Comparison of ENCODE assay signal across 1 cellular context in the genomic region with DNA sequence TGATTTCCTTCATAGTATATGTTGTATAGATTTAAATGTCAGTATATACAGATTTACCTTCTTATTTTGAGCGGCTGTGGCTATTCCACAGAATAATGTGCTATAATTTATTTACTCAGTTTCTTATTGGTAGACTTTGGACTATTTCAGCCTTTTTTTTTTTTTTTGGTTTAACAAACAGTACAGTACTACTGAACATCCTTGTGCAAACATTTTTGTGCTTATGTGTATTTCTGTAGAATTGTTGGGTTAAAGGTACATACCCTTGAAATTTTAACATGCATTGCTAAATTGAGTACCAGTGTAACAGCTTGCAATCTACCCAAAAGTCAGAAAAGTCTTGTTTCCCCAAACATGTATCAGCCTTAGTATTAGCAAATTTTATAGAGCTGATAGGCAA.
A peak's percentile ranks its signal among the peaks of the same experiment; 100 is the strongest.
TF ChIP-seq lines count a peak whose summit lies in the region.

No MANE protein-coding gene starts in this region.

TF ChIP-seq in HepG2, 621 proteins besides CTCF, POLR2A, EP300 and RAD21 (continued from another document):
- TF ChIP-seq, protein P1, sequence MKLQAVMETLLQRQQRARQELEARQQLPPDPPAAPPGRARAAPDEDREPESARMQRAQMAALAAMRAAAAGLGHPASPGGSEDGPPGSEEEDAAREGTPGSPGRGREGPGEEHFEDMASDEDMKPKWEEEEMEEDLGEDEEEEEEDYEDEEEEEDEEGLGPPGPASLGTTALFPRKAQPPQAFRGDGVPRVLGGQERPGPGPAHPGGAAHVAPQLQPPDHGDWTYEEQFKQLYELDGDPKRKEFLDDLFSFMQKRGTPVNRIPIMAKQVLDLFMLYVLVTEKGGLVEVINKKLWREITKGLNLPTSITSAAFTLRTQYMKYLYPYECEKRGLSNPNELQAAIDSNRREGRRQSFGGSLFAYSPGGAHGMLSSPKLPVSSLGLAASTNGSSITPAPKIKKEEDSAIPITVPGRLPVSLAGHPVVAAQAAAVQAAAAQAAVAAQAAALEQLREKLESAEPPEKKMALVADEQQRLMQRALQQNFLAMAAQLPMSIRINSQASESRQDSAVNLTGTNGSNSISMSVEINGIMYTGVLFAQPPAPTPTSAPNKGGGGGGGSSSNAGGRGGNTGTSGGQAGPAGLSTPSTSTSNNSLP (IDR thresholded peaks at IDR 0.05; ENCODE audit: low read depth, low read length) = 0 out of 2 replicates have a peak, but pooled peaks have one; percentile 16
- TF ChIP-seq, protein P2, sequence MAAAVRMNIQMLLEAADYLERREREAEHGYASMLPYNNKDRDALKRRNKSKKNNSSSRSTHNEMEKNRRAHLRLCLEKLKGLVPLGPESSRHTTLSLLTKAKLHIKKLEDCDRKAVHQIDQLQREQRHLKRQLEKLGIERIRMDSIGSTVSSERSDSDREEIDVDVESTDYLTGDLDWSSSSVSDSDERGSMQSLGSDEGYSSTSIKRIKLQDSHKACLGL (CRISPR knock-in tag; IDR thresholded peaks at IDR 0.05) = no peak
- TF ChIP-seq, protein P3, sequence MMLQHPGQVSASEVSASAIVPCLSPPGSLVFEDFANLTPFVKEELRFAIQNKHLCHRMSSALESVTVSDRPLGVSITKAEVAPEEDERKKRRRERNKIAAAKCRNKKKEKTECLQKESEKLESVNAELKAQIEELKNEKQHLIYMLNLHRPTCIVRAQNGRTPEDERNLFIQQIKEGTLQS (CRISPR knock-in tag; IDR thresholded peaks at IDR 0.05) = no peak
- TF ChIP-seq ZNF317 (CRISPR knock-in tag; IDR thresholded peaks at IDR 0.05) (no peak), ZNF12 (CRISPR knock-in tag; IDR thresholded peaks at IDR 0.05) (no peak), SAP130 (CRISPR knock-in tag; IDR thresholded peaks at IDR 0.05; ENCODE audit: low read depth) (no peak), ZNF260 (CRISPR knock-in tag; IDR thresholded peaks at IDR 0.05; ENCODE audit: borderline replicate concordance, low read depth) (no peak), ZNF292 (CRISPR knock-in tag; IDR thresholded peaks at IDR 0.05; ENCODE audit: borderline replicate concordance, low read depth) (no peak), ZNF652 (CRISPR knock-in tag; IDR thresholded peaks at IDR 0.05; ENCODE audit: borderline replicate concordance, low read depth) (no peak), MXI1 (IDR thresholded peaks at IDR 0.05; ENCODE audit: borderline replicate concordance, low read depth, low read length) (no peak), SOX13 (IDR thresholded peaks at IDR 0.05) (no peak), SOX13 (CRISPR knock-in tag; conservative IDR thresholded peaks at IDR 0.05 in 1 of 2, IDR thresholded peaks at IDR 0.05 in 1 of 2) (peak in 1 of 2 experiments; percentile 18; a peak in 1 of 4 replicates)
- TF ChIP-seq, protein P4, sequence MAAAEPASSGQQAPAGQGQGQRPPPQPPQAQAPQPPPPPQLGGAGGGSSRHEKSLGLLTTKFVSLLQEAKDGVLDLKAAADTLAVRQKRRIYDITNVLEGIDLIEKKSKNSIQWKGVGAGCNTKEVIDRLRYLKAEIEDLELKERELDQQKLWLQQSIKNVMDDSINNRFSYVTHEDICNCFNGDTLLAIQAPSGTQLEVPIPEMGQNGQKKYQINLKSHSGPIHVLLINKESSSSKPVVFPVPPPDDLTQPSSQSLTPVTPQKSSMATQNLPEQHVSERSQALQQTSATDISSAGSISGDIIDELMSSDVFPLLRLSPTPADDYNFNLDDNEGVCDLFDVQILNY (CRISPR knock-in tag; conservative IDR thresholded peaks at IDR 0.05) = no peak
